In genomic region chr11:66920978-66921784, GRCh38 we compare ENCODE assay signal across 22 cellular contexts. TPM values are rescaled to one million over a fixed set of nuclear protein-coding genes. Genes with fewer than 3 reads are reported as not detected.
DNase-seq lines count a peak whose midpoint lies in the region; ATAC-seq and TF ChIP-seq lines count a peak whose summit lies in the region.
"Had no signal": no experiment of that assay in that cellular context is flagged by ENCODE, and none has a peak within 500 bp of the region (broad histone marks: within the 10 kb centered on the region; RNA-seq: fewer than 3 reads in every experiment).

No MANE protein-coding gene starts in this region.

- no peaks in the 10 kb centered on the region for H3K36me3 Mint-ChIP-seq in dendritic cell treated with granulocyte-macrophage colony-stimulating factor and Interleukin-4, amounts not matched to agents 40 ng/mL and 50 ng/mL, for 4 days (ENCODE audit: low read depth)

- peaks cover 54% of the 10 kb centered on the region for H3K4me1 Mint-ChIP-seq in dendritic cell treated with granulocyte-macrophage colony-stimulating factor and Interleukin-4, amounts not matched to agents 40 ng/mL and 50 ng/mL, for 4 days (ENCODE audit: low read depth)
- H3K4me1 Mint-ChIP-seq: activated CD4-positive, alpha-beta T cell treated with anti-CD3 and anti-CD28 coated beads, Interleukin-2, amount 10 ng/mL, durations not matched to agents 7 days and 5 days had no signal

- DNase-seq in GF-D8 (lab: John Stamatoyannopoulos, UW), result peak; percentile 32
- DNase-seq in NOMO-1 (lab: John Stamatoyannopoulos, UW; ENCODE audit: unreplicated experiment in 2 of 2), result peak; percentile 54 to 80
- DNase-seq in neuronal stem cell (ENCODE audit: low spot score), result no peak
- no peak for DNase-seq in thyroid gland
- no peak for DNase-seq in NCI-H1694 treated with DMSO at 0.1 percent for 48 hours (lab: John Stamatoyannopoulos, UW)
- DNase-seq in left colon, result no peak
- DNase-seq in NCI-H446 (lab: John Stamatoyannopoulos, UW), result no peak
- DNase-seq: activated CD4-positive, alpha-beta T cell treated with anti-CD3 and anti-CD28 coated beads, Interleukin-2, amount 10 ng/mL, durations not matched to agents 7 days and 5 days; activated naive CD4-positive, alpha-beta T cell treated with anti-CD3 and anti-CD28 coated beads, Interleukin-2, amount 50 U/mL, for 16 hours; activated T-cell treated with anti-CD3 and anti-CD28 coated beads for 4 hours; H7; kidney glomerular epithelial cell; mucosa of descending colon; NCI-H2107; right lobe of liver; stimulated activated CD4-positive, alpha-beta T cell treated with anti-CD3 and anti-CD28 coated beads, Interleukin-2, amount 100 ng/mL, for 24 hours had no signal

- H3K4me3 ChIP-seq in neuronal stem cell (ENCODE audit: low read length in 2 of 2) (no peak overlapping the region), thyroid gland (replicated peaks in 1 of 3) (no peak overlapping the region)
- H3K4me3 ChIP-seq: hepatocyte, mucosa of descending colon, right lobe of liver had no signal

- H2BK5ac ChIP-seq in neuronal stem cell (ENCODE audit: low read length), result no peak overlapping the region

- peaks cover 0 to 3% of the 10 kb centered on the region in 2 donors for H3K9me3 ChIP-seq in neuronal stem cell (replicated peaks in 1 of 2; ENCODE audit: control insufficient read depth in 2 of 2, insufficient read depth in 1 of 2, low read depth in 1 of 2, low read length in 2 of 2)
- H3K9me3 ChIP-seq in thyroid gland, result no peaks in the 10 kb centered on the region
- H3K9me3 ChIP-seq: mucosa of descending colon, right lobe of liver had no signal

- no peak overlapping the region for H4K91ac ChIP-seq in neuronal stem cell (ENCODE audit: low read depth, low read length, poor library complexity)

- H2AFZ ChIP-seq in neuronal stem cell (ENCODE audit: low read length), result peak overlapping the region; percentile 43
- H2AFZ ChIP-seq: hepatocyte had no signal

- no peak overlapping the region for H3K4me2 ChIP-seq in neuronal stem cell (ENCODE audit: insufficient read depth, low read length, poor library complexity, severe bottlenecking)
- H3K4me2 ChIP-seq: hepatocyte had no signal

- H3K9ac ChIP-seq in neuronal stem cell (ENCODE audit: low read depth, low read length, poor library complexity), result no peak overlapping the region

- intact Hi-C loops in dendritic cell treated with granulocyte-macrophage colony-stimulating factor and Interleukin-4, amounts not matched to agents 40 ng/mL and 50 ng/mL, for 4 days (cut with micrococcal nuclease), result loop anchor here (1.0 kb wide), 1 partner anchor 37 kb away; the partner anchor contains the start of gene PC
- intact Hi-C loops in thyroid gland (cut with DNase I), result no loop called here
- intact Hi-C loops in left colon (cut with DNase I, micrococcal nuclease), result no loop called here

- H2BK12ac ChIP-seq in neuronal stem cell (ENCODE audit: low read length), result no peak overlapping the region

- no peak overlapping the region for H3K23ac ChIP-seq in neuronal stem cell (ENCODE audit: low read depth, low read length, poor library complexity)

- no peak overlapping the region for H2AK5ac ChIP-seq in neuronal stem cell (ENCODE audit: low read depth, low read length)

- H4K8ac ChIP-seq in neuronal stem cell (ENCODE audit: low read depth, low read length), result no peak overlapping the region

- H3K4me1 ChIP-seq in neuronal stem cell (ENCODE audit: control insufficient read depth in 2 of 2, insufficient read depth in 1 of 2, low read depth in 1 of 2, low read length in 2 of 2) (peaks cover 7 to 9% of the 10 kb centered on the region in 2 donors), thyroid gland (no peaks in the 10 kb centered on the region)

- H3K27me3 ChIP-seq in neuronal stem cell (ENCODE audit: control insufficient read depth in 3 of 3, insufficient read depth in 3 of 3, low read depth in 1 of 3, low read length in 3 of 3) (no peaks in the 10 kb centered on the region), thyroid gland (no peaks in the 10 kb centered on the region)
- H3K27me3 ChIP-seq: hepatocyte, right lobe of liver had no signal

- TF ChIP-seq CTCF in thyroid gland (IDR thresholded peaks at IDR 0.05), result no peak

- H3K14ac ChIP-seq in neuronal stem cell (ENCODE audit: low read length), result no peak overlapping the region

- WGBS in neuronal stem cell (ENCODE audit: extremely low coverage in 2 of 2, insufficient read length in 2 of 2, insufficient replicate concordance in 1 of 2), 2 donors, result no CpG with 5 or more reads among the region's 18 CpGs
- 78 to 80% methylated on average over 18 of the region's 18 CpGs for WGBS in thyroid gland, 2 donors

- no peak overlapping the region for H3K4ac ChIP-seq in neuronal stem cell (ENCODE audit: low read length)

- no peaks in the 10 kb centered on the region for H3K9me3 Mint-ChIP-seq in dendritic cell treated with granulocyte-macrophage colony-stimulating factor and Interleukin-4, amounts not matched to agents 40 ng/mL and 50 ng/mL, for 4 days

- peaks cover 2% of the 10 kb centered on the region for H3K27me3 Mint-ChIP-seq in dendritic cell treated with granulocyte-macrophage colony-stimulating factor and Interleukin-4, amounts not matched to agents 40 ng/mL and 50 ng/mL, for 4 days
- H3K27me3 Mint-ChIP-seq: activated CD4-positive, alpha-beta T cell treated with anti-CD3 and anti-CD28 coated beads, Interleukin-2, amount 10 ng/mL, durations not matched to agents 7 days and 5 days had no signal

- peak overlapping the region; percentile 32 for H3K4me3 Mint-ChIP-seq in dendritic cell treated with granulocyte-macrophage colony-stimulating factor and Interleukin-4, amounts not matched to agents 40 ng/mL and 50 ng/mL, for 4 days
- H3K4me3 Mint-ChIP-seq: activated CD4-positive, alpha-beta T cell treated with anti-CD3 and anti-CD28 coated beads, Interleukin-2, amount 10 ng/mL, durations not matched to agents 7 days and 5 days had no signal

- H2BK120ac ChIP-seq in neuronal stem cell (ENCODE audit: low read depth, low read length), result no peak overlapping the region

- ATAC-seq in left colon, result no peak
- ATAC-seq: mucosa of descending colon, right lobe of liver had no signal

- no peak for TF ChIP-seq POLR2A in thyroid gland (IDR thresholded peaks at IDR 0.05)

- H3K36me3 ChIP-seq in neuronal stem cell (replicated peaks in 1 of 2; ENCODE audit: control insufficient read depth in 2 of 2, insufficient read depth in 2 of 2, low read length in 2 of 2) (no peaks in the 10 kb centered on the region), thyroid gland (no peaks in the 10 kb centered on the region)
- H3K36me3 ChIP-seq: right lobe of liver had no signal

- H3K27ac ChIP-seq in neuronal stem cell (replicated peaks; ENCODE audit: low read length) (no peak overlapping the region), thyroid gland (no peak overlapping the region)
- H3K27ac ChIP-seq: hepatocyte, right lobe of liver had no signal

- H3K79me1 ChIP-seq in neuronal stem cell (ENCODE audit: low read depth, low read length), result no peaks in the 10 kb centered on the region

- peak overlapping the region; percentile 81 for H3K27ac Mint-ChIP-seq in dendritic cell treated with granulocyte-macrophage colony-stimulating factor and Interleukin-4, amounts not matched to agents 40 ng/mL and 50 ng/mL, for 4 days
- H3K27ac Mint-ChIP-seq: activated CD4-positive, alpha-beta T cell treated with anti-CD3 and anti-CD28 coated beads, Interleukin-2, amount 10 ng/mL, durations not matched to agents 7 days and 5 days had no signal

- H2BK15ac ChIP-seq in neuronal stem cell (ENCODE audit: low read length), result no peak overlapping the region

- peak overlapping the region; percentile 20 for H3K18ac ChIP-seq in neuronal stem cell (ENCODE audit: low read length)

RNA-seq across cellular contexts. Expression of gene PC, which starts 37.0 kb away (rescaled TPM):
- 6.1 TPM for polyA plus RNA-seq in neuronal stem cell (2013, experiment 1 of 2)
- 5.8 TPM for polyA plus RNA-seq in neuronal stem cell (2013, experiment 2 of 2)
- total RNA-seq in thyroid gland, result 10 to 100 TPM in 3 of 4 donors, 1 to 10 TPM in 1; 5.4 to 34.3 (median 21.9) TPM
- 10 to 100 TPM; 47.2 to 65.2 TPM for total RNA-seq in left colon

RNA-seq across cellular contexts. Expression of gene C11orf86, which starts 53.9 kb away (rescaled TPM):
- not detected for polyA plus RNA-seq in neuronal stem cell (2013, experiment 1 of 2)
- polyA plus RNA-seq in neuronal stem cell (2013, experiment 2 of 2), result not detected
- total RNA-seq in thyroid gland, result not detected
- total RNA-seq in left colon, result 10 to 100 TPM; 24.5 to 82.9 TPM
- total RNA-seq: activated CD4-positive, alpha-beta T cell treated with anti-CD3 and anti-CD28 coated beads, Interleukin-2, amount 10 ng/mL, durations not matched to agents 7 days and 5 days; fibroblast of lung; omental fat pad; right lobe of liver; subcutaneous adipose tissue; T-helper 2 cell treated with Interferon-gamma antibody and Interleukin-4, amounts not matched to agents 100 ng/mL and 5 ng/mL, for 36 hours had no signal
- polyA plus RNA-seq: fibroblast of lung had no signal

Comparison
In these comparisons a context has a peak if more than half of its experiments do, and no peak if none do; other contexts are left out.
1. DNase-seq: peak in GF-D8 (single experiment) and NOMO-1 (2 of 2); none in neuronal stem cell (single experiment), thyroid gland (0 of 2), NCI-H1694 treated with DMSO at 0.1 percent for 48 hours (single experiment), left colon (0 of 2) and NCI-H446 (0 of 2).
2. RNA of gene C11orf86, which starts 53.9 kb away (total RNA-seq): 24.5 to 82.9 TPM in left colon; not detected in thyroid gland; every median in the first group is over 10 times any median in the second.